ENCODE assay signal across 14 cellular contexts in the genomic region with DNA sequence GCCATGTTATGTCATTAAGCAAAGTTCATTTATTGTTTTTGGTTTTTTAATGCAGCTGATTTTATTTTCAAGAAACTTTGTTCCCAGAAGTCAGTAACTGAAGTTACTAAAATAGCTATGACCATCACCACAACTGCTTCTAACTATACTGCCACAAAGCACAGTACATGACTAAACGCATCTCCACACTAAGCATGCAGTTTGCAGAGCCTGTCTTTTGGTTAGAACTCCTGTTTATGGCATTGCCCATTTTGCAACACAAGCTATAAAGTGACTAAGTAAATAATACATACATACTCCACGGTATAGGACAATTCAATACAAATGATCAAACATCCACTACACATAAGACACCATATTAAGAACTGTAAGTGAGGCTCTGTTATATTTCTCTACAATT.
DNase-seq lines count a peak whose midpoint lies in the region; ATAC-seq and TF ChIP-seq lines count a peak whose summit lies in the region.
"Had no signal": no experiment of that assay in that cellular context is flagged by ENCODE, and none has a peak within 500 bp of the region (broad histone marks: within the 10 kb centered on the region; RNA-seq: fewer than 3 reads in every experiment).

No MANE protein-coding gene starts in this region.

- DNase-seq in AG10803 (ENCODE audit: low read depth) = peak; percentile 24
- DNase-seq in DND-41 = no peak
- no peak for DNase-seq in SK-N-MC (ENCODE audit: low read depth, low spot score)
- peak; percentile 23 for DNase-seq in hepatic stellate cell (ENCODE audit: low spot score)
- no peak for DNase-seq in A673 (ENCODE audit: low spot score)
- DNase-seq: activated B cell treated with CpG ODN at 0.5 μM for 24 hours; activated effector memory CD4-positive, alpha-beta T cell treated with anti-CD3 and anti-CD28 coated beads, Interleukin-2, amount 50 U/mL, for 16 hours; foreskin melanocyte; kidney; NCI-H1417 treated with DMSO at 0.1 percent for 48 hours; SJCRH30 had no signal

- ATAC-seq in DND-41 (ENCODE audit: insufficient read depth, low read depth) (peak; percentile 39), HG02678 (IDR thresholded peaks at IDR 0.05; ENCODE audit: unreplicated experiment) (no peak), HG03039 (IDR thresholded peaks at IDR 0.05; ENCODE audit: unreplicated experiment) (no peak)

- TF ChIP-seq CTCF in AG10803 (conservative IDR thresholded peaks at IDR 0.05; ENCODE audit: low read length) = no peak
- TF ChIP-seq CTCF in DND-41 (IDR thresholded peaks at IDR 0.05; ENCODE audit: borderline replicate concordance, extremely low read depth, low read length, poor library complexity, severe bottlenecking) = no peak
- no peak for TF ChIP-seq CTCF in A673 (conservative IDR thresholded peaks at IDR 0.05; ENCODE audit: low read depth, low read length)

- H3K27me3 ChIP-seq in DND-41 (ENCODE audit: insufficient read depth, low read length, poor library complexity) (no peaks in the 10 kb centered on the region), A673 (replicated peaks; ENCODE audit: insufficient read depth, low read depth, low read length, poor library complexity) (no peaks in the 10 kb centered on the region)
- H3K27me3 ChIP-seq: SJCRH30, suprapubic skin had no signal

- no peaks in the 10 kb centered on the region for H4K20me1 ChIP-seq in DND-41 (ENCODE audit: insufficient read depth, low read length)

- POLR2A ChIA-PET in A673 (lab: Charles Lee; ENCODE audit: low non-redundant PET) = no interaction called here

- peaks cover 81% of the 10 kb centered on the region for H3K79me2 ChIP-seq in DND-41 (ENCODE audit: insufficient read depth, low read length)

- no peak overlapping the region for H2AFZ ChIP-seq in DND-41 (ENCODE audit: low read depth, low read length)

- H3K27ac ChIP-seq in DND-41 (ENCODE audit: low read length) (peak overlapping the region; percentile 72), SK-N-MC (peak overlapping the region; percentile 80), A673 (ENCODE audit: low read depth, low read length, poor library complexity, severe bottlenecking) (no peak overlapping the region)
- H3K27ac ChIP-seq: SJCRH30, suprapubic skin had no signal

- CTCF ChIA-PET in A673 (lab: Charles Lee) = no interaction called here

- H3K4me2 ChIP-seq in DND-41 (ENCODE audit: insufficient read depth, low read length) = peak overlapping the region; percentile 13; the same call in 1 of the 2 replicates

- BruUV-seq in A673 (replicated peaks; lab: Mats Ljungman, UMichigan) = no TSS peak

- H3K9ac ChIP-seq in DND-41 (ENCODE audit: low read depth, low read length) (no peak overlapping the region), SK-N-MC (ENCODE audit: insufficient read length) (no peak overlapping the region)

- H3K4me1 ChIP-seq in DND-41 (ENCODE audit: insufficient read depth, low read length) (peaks cover 80% of the 10 kb centered on the region), A673 (ENCODE audit: insufficient read depth, low read length, poor library complexity, severe bottlenecking) (peaks cover 5% of the 10 kb centered on the region)
- H3K4me1 ChIP-seq: SJCRH30 had no signal

- intact Hi-C loops in A673 (cut with micrococcal nuclease; ENCODE audit: unreplicated experiment) = no loop called here

- H3K4me3 ChIP-seq in AG10803 (ENCODE audit: low read length) (no peak overlapping the region), DND-41 (ENCODE audit: low read depth in 1 of 2, low read length in 2 of 2) (no peak overlapping the region), SK-N-MC (peak overlapping the region; percentile 22), A673 (ENCODE audit: low read depth, low read length, poor library complexity, severe bottlenecking) (no peak overlapping the region)
- H3K4me3 ChIP-seq: SJCRH30, suprapubic skin had no signal

- H3K9me3 ChIP-seq in DND-41 (ENCODE audit: insufficient read depth, low read length, severe bottlenecking) (no peaks in the 10 kb centered on the region), SK-N-MC (ENCODE audit: low read depth, low read length) (0 out of 2 replicates have a peak, but pooled peaks cover 2% of the 10 kb centered on the region), A673 (ENCODE audit: low read depth, low read length, poor library complexity, severe bottlenecking) (no peaks in the 10 kb centered on the region)
- H3K9me3 ChIP-seq: SJCRH30, suprapubic skin had no signal

- H3K36me3 ChIP-seq in DND-41 (ENCODE audit: insufficient read depth, low read length) (no peaks in the 10 kb centered on the region), SK-N-MC (ENCODE audit: insufficient read depth, low read length) (no peaks in the 10 kb centered on the region; the same call in 1 of the 2 replicates), A673 (ENCODE audit: insufficient read depth, low read length, poor library complexity, severe bottlenecking) (no peaks in the 10 kb centered on the region)
- H3K36me3 ChIP-seq: SJCRH30, suprapubic skin had no signal

Comparison
In these comparisons a context has a peak if more than half of its experiments do, and no peak if none do; other contexts are left out.
1. DNase-seq: peak in AG10803 (single experiment) and hepatic stellate cell (single experiment); none in DND-41 (single experiment), SK-N-MC (single experiment) and A673 (single experiment).